ENCODE assay signal across 10 cellular contexts in the genomic region with DNA sequence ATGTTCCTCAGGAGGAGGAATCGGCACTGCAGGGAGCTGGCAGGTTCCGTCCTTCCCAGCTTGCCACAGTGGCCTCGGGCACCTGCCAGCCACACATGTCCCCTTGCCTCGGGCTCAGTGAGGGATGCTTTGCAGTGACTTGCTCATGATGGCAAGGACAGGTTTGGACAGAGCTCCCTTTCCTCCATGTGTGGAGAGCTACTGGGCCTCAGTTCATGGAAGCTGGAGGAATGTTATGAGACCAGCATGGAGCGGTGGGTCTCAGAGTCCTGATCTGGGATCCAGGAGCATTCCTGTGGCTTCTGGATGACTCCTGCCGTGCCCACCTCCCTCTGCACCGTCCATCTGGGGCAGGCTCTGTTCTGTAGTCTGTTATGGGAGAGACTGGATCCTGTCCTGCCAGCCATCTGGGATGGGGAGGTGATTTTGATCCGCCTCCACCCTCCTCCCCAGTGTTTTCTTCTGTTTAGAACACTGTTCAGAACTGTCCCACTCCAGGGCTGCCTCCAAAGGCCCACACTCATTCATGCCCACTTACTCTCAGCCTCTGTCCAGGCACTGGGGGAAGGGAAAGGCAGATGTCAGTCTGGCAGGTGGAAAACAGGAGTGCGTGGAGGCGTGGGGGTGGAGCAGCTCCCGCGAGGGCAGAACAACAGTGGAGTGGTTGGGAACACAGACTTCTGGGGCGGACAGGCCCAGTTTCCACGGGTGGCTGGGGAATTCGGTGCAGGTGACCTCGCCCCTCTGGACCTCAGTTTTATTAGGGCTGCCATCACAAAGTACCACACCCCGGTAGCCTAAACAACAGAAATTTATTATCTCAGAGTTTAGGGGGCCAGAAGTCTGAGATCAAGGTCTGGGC. TPM values are rescaled to one million over a fixed set of nuclear protein-coding genes. Genes with fewer than 3 reads are reported as not detected.
DNase-seq lines count a peak whose midpoint lies in the region; ATAC-seq lines count a peak whose summit lies in the region.
"Had no signal": no experiment of that assay in that cellular context is flagged by ENCODE, and none has a peak within 500 bp of the region (broad histone marks: within the 10 kb centered on the region; RNA-seq: fewer than 3 reads in every experiment).

No MANE protein-coding gene starts in this region.

- ATAC-seq in esophagus mucosa (peak; percentile 60), sciatic nerve (peak; percentile 36)
- ATAC-seq: activated T-cell treated with anti-CD3 and anti-CD28 coated beads, Interleukin-2, amount 50 U/mL, for 72 hours had no signal

- DNase-seq in DMS53 (lab: John Stamatoyannopoulos, UW), result peak; percentile 33
- no peak for DNase-seq in DMS53 treated with DMSO at 0.1 percent for 48 hours (lab: John Stamatoyannopoulos, UW; ENCODE audit: unreplicated experiment)
- peak; percentile 47 for DNase-seq in RPMI7951 (ENCODE audit: low read depth)
- DNase-seq in sciatic nerve (ENCODE audit: low spot score), result peak; percentile 39
- no peak for DNase-seq in NCI-H446 (lab: John Stamatoyannopoulos, UW)
- no peak for DNase-seq in activated T-cell treated with anti-CD3 and anti-CD28 coated beads, Interleukin-2, amount 50 U/mL, for 1 hour
- DNase-seq in activated naive CD4-positive, alpha-beta T cell treated with Interleukin-2 at 50 U/mL for 16 hours, result no peak
- DNase-seq: activated T-cell treated with anti-CD3 and anti-CD28 coated beads, Interleukin-2, amount 50 U/mL, for 72 hours; DMS79 treated with DMSO at 0.1 percent for 48 hours had no signal

- intact Hi-C loops in sciatic nerve (cut with DNase I), result no loop called here

RNA-seq across cellular contexts. Expression of gene SIPA1L3, which starts 59.4 kb away (rescaled TPM):
- total RNA-seq in RPMI7951 (2014; rRNA removed; shearing (Covaris generic)), result 10.5 and 14.9 TPM in 2 replicates
- total RNA-seq in esophagus mucosa (15.0 TPM), sciatic nerve (26.1 TPM)

Comparison
In these comparisons a context has a peak if more than half of its experiments do, and no peak if none do; other contexts are left out.
1. DNase-seq: peak in DMS53 (single experiment), RPMI7951 (single experiment) and sciatic nerve (single experiment); none in DMS53 treated with DMSO at 0.1 percent for 48 hours (single experiment), NCI-H446 (0 of 2), activated T-cell treated with anti-CD3 and anti-CD28 coated beads, Interleukin-2, amount 50 U/mL, for 1 hour (single experiment) and activated naive CD4-positive, alpha-beta T cell treated with Interleukin-2 at 50 U/mL for 16 hours (single experiment).